23 cellular contexts compared by ENCODE assay signal in the genomic region with DNA sequence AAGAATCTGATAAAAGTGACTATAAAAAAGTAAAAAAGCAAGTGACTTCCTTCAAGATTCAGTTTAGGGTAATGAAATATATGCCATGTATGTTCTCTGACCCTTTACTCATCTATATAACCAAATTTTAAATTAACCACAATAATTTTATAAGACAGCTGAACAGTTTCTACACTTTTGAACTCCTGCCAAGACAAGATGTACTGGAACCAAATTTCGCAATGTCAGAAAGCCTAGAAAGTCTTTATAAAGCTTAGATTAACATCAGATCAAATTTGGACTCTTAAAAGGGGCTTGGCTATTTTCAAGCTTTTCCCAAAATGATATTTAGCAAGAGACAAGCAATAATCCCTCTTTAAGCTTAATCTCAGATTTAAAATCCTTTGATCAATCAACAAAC.
"Had no signal": no experiment of that assay in that cellular context is flagged by ENCODE, and none has a peak within 500 bp of the region (broad histone marks: within the 10 kb centered on the region; RNA-seq: fewer than 3 reads in every experiment).

No MANE protein-coding gene starts in this region.

- DNase-seq: activated CD4-positive, alpha-beta T cell treated with anti-CD3 and anti-CD28 coated beads for 36 hours; activated CD4-positive, alpha-beta T cell treated with anti-CD3 and anti-CD28 coated beads, Interleukin-2, amount 50 U/mL, for 48 hours; activated gamma-delta T cell treated with Interleukin-2 at 50 U/mL for 16 hours; amniotic stem cell; caudate nucleus; colonic mucosa; foreskin keratinocyte; hippocampal formation; islet precursor cell; left colon; midbrain; spleen; stimulated activated CD4-positive, alpha-beta T cell treated with anti-CD3 and anti-CD28 coated beads, Interleukin-4, amount 100 ng/mL, for 4 hours; upper lobe of right lung had no signal

- H3K27me3 Mint-ChIP-seq: activated CD4-positive, alpha-beta T cell treated with anti-CD3 and anti-CD28 coated beads for 36 hours; stimulated activated memory B cell treated with anti-CD40 and anti-IgM and Interleukin-4, amounts not matched to agents 10 μg/mL and 1 μg/mL and 100 μg/mL, for 72 hours had no signal

- H3K27me3 ChIP-seq: colonic mucosa, esophagus muscularis mucosa, foreskin keratinocyte, spleen, upper lobe of right lung had no signal

- H2AFZ ChIP-seq: parathyroid adenoma had no signal

- H3K4me1 Mint-ChIP-seq: activated CD4-positive, alpha-beta T cell treated with anti-CD3 and anti-CD28 coated beads for 36 hours; nephron; stimulated activated memory B cell treated with anti-CD40 and anti-IgM and Interleukin-4, amounts not matched to agents 10 μg/mL and 1 μg/mL and 100 μg/mL, for 72 hours had no signal

- H3K4me3 Mint-ChIP-seq: activated CD4-positive, alpha-beta T cell treated with anti-CD3 and anti-CD28 coated beads for 36 hours; nephron; stimulated activated memory B cell treated with anti-CD40 and anti-IgM and Interleukin-4, amounts not matched to agents 10 μg/mL and 1 μg/mL and 100 μg/mL, for 72 hours; T-helper 2 cell treated with Interferon-gamma antibody and Interleukin-4, amounts not matched to agents 5 μg/mL and 100 μg/mL, for 36 hours had no signal

- H3K36me3 Mint-ChIP-seq: activated naive CD4-positive, alpha-beta T cell treated with anti-CD3 and anti-CD28 coated beads, Interleukin-2, amount 50 U/mL, for 72 hours; stimulated activated memory B cell treated with anti-CD40 and anti-IgM and Interleukin-4, amounts not matched to agents 10 μg/mL and 1 μg/mL and 100 μg/mL, for 72 hours had no signal

- H3K36me3 ChIP-seq: colonic mucosa, esophagus muscularis mucosa, spleen, thoracic aorta, upper lobe of right lung had no signal

- H3K9me3 Mint-ChIP-seq: nephron had no signal

- H3K79me2 ChIP-seq: parathyroid adenoma had no signal

- H3K9ac ChIP-seq: parathyroid adenoma had no signal

- ATAC-seq: activated CD4-positive, alpha-beta T cell treated with anti-CD3 and anti-CD28 coated beads for 36 hours; activated naive CD4-positive, alpha-beta T cell treated with anti-CD3 and anti-CD28 coated beads, Interleukin-2, amount 50 U/mL, for 72 hours; foreskin keratinocyte; left colon; sciatic nerve; stimulated activated memory B cell treated with anti-CD40 and anti-IgM and Interleukin-4, amounts not matched to agents 10 μg/mL and 1 μg/mL and 100 μg/mL, for 72 hours; upper lobe of right lung had no signal

- H3K4me1 ChIP-seq: colonic mucosa, esophagus muscularis mucosa, foreskin keratinocyte, parathyroid adenoma, spleen, upper lobe of right lung had no signal

- H3K27ac Mint-ChIP-seq: activated CD4-positive, alpha-beta T cell treated with anti-CD3 and anti-CD28 coated beads for 36 hours; activated naive CD4-positive, alpha-beta T cell treated with anti-CD3 and anti-CD28 coated beads, Interleukin-2, amount 50 U/mL, for 72 hours; nephron; stimulated activated memory B cell treated with anti-CD40 and anti-IgM and Interleukin-4, amounts not matched to agents 10 μg/mL and 1 μg/mL and 100 μg/mL, for 72 hours; T-helper 2 cell treated with Interferon-gamma antibody and Interleukin-4, amounts not matched to agents 5 μg/mL and 100 μg/mL, for 36 hours had no signal

- H3K9me3 ChIP-seq: colonic mucosa, esophagus muscularis mucosa, thoracic aorta, upper lobe of right lung had no signal

- H3K4me3 ChIP-seq: colonic mucosa, esophagus muscularis mucosa, lung, spleen, thoracic aorta, upper lobe of right lung had no signal

- H3K27ac ChIP-seq: colonic mucosa, esophagus muscularis mucosa, foreskin keratinocyte, parathyroid adenoma, spleen, thoracic aorta, upper lobe of right lung had no signal
